Comparison of ENCODE assay signal across 13 cellular contexts in the genomic region with DNA sequence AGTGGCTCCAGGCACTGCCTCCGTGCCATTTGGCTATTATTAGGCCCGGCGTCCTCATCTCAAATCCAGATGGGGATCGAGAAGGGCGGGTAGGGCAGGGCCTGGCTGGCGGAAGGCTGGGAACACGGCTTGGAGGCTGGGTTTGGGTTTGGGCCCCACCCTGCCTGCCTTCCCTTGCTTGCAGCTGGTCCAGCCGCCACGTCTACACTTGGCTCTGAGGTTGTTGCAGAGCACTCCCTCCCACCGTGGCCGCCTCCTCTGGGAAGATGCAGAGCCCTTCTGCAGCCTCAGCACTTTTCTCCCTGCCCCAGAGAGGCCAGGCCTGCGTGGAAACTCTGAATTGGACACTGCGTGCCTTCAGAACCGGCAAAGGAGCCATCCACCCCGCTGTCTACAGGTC. TPM values are rescaled to one million over a fixed set of nuclear protein-coding genes. Genes with fewer than 3 reads are reported as not detected.
DNase-seq lines count a peak whose midpoint lies in the region; ATAC-seq and TF ChIP-seq lines count a peak whose summit lies in the region.
"Had no signal": no experiment of that assay in that cellular context is flagged by ENCODE, and none has a peak within 500 bp of the region (broad histone marks: within the 10 kb centered on the region; RNA-seq: fewer than 3 reads in every experiment).

No MANE protein-coding gene starts in this region.

- H3K4me2 ChIP-seq in fibroblast of lung (ENCODE audit: extremely low read depth, insufficient read depth, low read length), result no peak overlapping the region
- H3K4me2 ChIP-seq in Karpas-422 (ENCODE audit: low read depth, low read length, poor library complexity, severe bottlenecking), result no peak overlapping the region
- H3K4me2 ChIP-seq: BLaER1 treated with 17β-estradiol and CSF1 and Interleukin-3, amounts not matched to agents 10 nM and 100 nM had no signal

- no peaks in the 10 kb centered on the region for H3K36me3 ChIP-seq in fibroblast of lung (ENCODE audit: control insufficient read depth, insufficient read depth, low read length)
- H3K36me3 ChIP-seq in liver (ENCODE audit: control insufficient read depth in 4 of 4, insufficient read depth in 3 of 4, low read depth in 1 of 4, low read length in 3 of 4), result no peaks in the 10 kb centered on the region
- no peaks in the 10 kb centered on the region for H3K36me3 ChIP-seq in stomach
- H3K36me3 ChIP-seq in Karpas-422 (ENCODE audit: insufficient read depth, low read length), result no peaks in the 10 kb centered on the region
- H3K36me3 ChIP-seq: BLaER1 treated with 17β-estradiol and CSF1 and Interleukin-3, amounts not matched to agents 10 nM and 100 nM had no signal

- TF ChIP-seq CTCF in fibroblast of lung (conservative IDR thresholded peaks at IDR 0.05 in 1 of 2, IDR thresholded peaks at IDR 0.05 in 1 of 2; ENCODE audit: low read depth in 1 of 2, low read length in 2 of 2) (no peak), liver (IDR thresholded peaks at IDR 0.05; ENCODE audit: low read depth, low read length, missing input control) (no peak), stomach (IDR thresholded peaks at IDR 0.05) (no peak)

- H3K27me3 ChIP-seq in fibroblast of lung (ENCODE audit: control insufficient read depth, insufficient read depth, low read length) (no peaks in the 10 kb centered on the region), liver (ENCODE audit: control insufficient read depth in 4 of 4, insufficient read depth in 4 of 4, low read length in 3 of 4) (no peaks in the 10 kb centered on the region), stomach (no peaks in the 10 kb centered on the region), Karpas-422 (ENCODE audit: low read length) (no peaks in the 10 kb centered on the region)
- H3K27me3 ChIP-seq: BLaER1 treated with 17β-estradiol and CSF1 and Interleukin-3, amounts not matched to agents 10 nM and 100 nM had no signal

- H3K9me3 ChIP-seq in fibroblast of lung (ENCODE audit: control insufficient read depth, insufficient read depth, low read depth, low read length) (no peaks in the 10 kb centered on the region), liver (ENCODE audit: control insufficient read depth in 4 of 4, low read length in 3 of 4) (no peaks in the 10 kb centered on the region), stomach (no peaks in the 10 kb centered on the region), Karpas-422 (ENCODE audit: low read length) (no peaks in the 10 kb centered on the region)
- H3K9me3 ChIP-seq: BLaER1 treated with 17β-estradiol and CSF1 and Interleukin-3, amounts not matched to agents 10 nM and 100 nM had no signal

- TF ChIP-seq EP300 in stomach (IDR thresholded peaks at IDR 0.05), result no peak

- H3K27ac ChIP-seq in fibroblast of lung (ENCODE audit: insufficient read depth, low read length) (peak overlapping the region; percentile 58), liver (ENCODE audit: low read depth in 1 of 2, low read length in 2 of 2) (peak overlapping the region; percentile 20 to 31), stomach (peak overlapping the region; percentile 63 to 84 (median 80)), Karpas-422 (ENCODE audit: low read length) (no peak overlapping the region)
- H3K27ac ChIP-seq: BLaER1 treated with 17β-estradiol and CSF1 and Interleukin-3, amounts not matched to agents 10 nM and 100 nM; SK-N-MC had no signal

- TF ChIP-seq POLR2A in stomach (IDR thresholded peaks at IDR 0.05), result no peak

- H3K4me1 ChIP-seq in fibroblast of lung (ENCODE audit: control insufficient read depth, extremely low read depth, insufficient read depth, low read length) (peaks cover 3% of the 10 kb centered on the region), liver (ENCODE audit: control insufficient read depth in 4 of 4, insufficient read depth in 4 of 4, low read length in 3 of 4) (peaks cover 0 to 6% (median 2%) of the 10 kb centered on the region in 4 donors), stomach (peaks cover 5 to 27% (median 18%) of the 10 kb centered on the region in 4 donors), Karpas-422 (ENCODE audit: low read length) (peaks cover 5% of the 10 kb centered on the region)

- peak overlapping the region; percentile 48 for H2AFZ ChIP-seq in fibroblast of lung (ENCODE audit: low read length)
- no peak overlapping the region for H2AFZ ChIP-seq in Karpas-422 (ENCODE audit: low read length)

- no peak for TF ChIP-seq RAD21 in liver (IDR thresholded peaks at IDR 0.05)

- intact Hi-C loops in stomach (cut with DNase I; ENCODE audit: low total_unique reads), result no loop called here

- 77% methylated on average over 15 of the region's 15 CpGs for WGBS in liver
- WGBS in stomach, 5 donors, result 48 to 68% (median 57%) methylated on average over 14 to 15 of the region's 15 CpGs

- no peak for ATAC-seq in GM21723 (IDR thresholded peaks at IDR 0.05; ENCODE audit: unreplicated experiment)
- ATAC-seq: stimulated activated memory B cell treated with anti-CD40 and anti-IgM and Interleukin-4, amounts not matched to agents 10 μg/mL and 1 μg/mL and 100 μg/mL, for 72 hours had no signal

- H4K20me1 ChIP-seq in fibroblast of lung (ENCODE audit: control insufficient read depth, extremely low read depth, insufficient read depth, low read length) (no peaks in the 10 kb centered on the region), Karpas-422 (ENCODE audit: insufficient read depth, low read depth, low read length) (no peaks in the 10 kb centered on the region)
- H4K20me1 ChIP-seq: BLaER1 treated with 17β-estradiol and CSF1 and Interleukin-3, amounts not matched to agents 10 nM and 100 nM had no signal

- H3K9ac ChIP-seq in fibroblast of lung (ENCODE audit: insufficient read depth, low read length) (peak overlapping the region; percentile 51), liver (ENCODE audit: low read depth in 1 of 2, low read length in 2 of 2) (no peak overlapping the region), Karpas-422 (ENCODE audit: low read length) (no peak overlapping the region)
- H3K9ac ChIP-seq: BLaER1 treated with 17β-estradiol and CSF1 and Interleukin-3, amounts not matched to agents 10 nM and 100 nM had no signal

- no peaks in the 10 kb centered on the region for H3K9me2 ChIP-seq in Karpas-422 (replicated peaks; ENCODE audit: insufficient read depth, low read length)

- no peaks in the 10 kb centered on the region for H3K79me2 ChIP-seq in fibroblast of lung (ENCODE audit: control insufficient read depth, insufficient read depth, low read length)
- no peaks in the 10 kb centered on the region for H3K79me2 ChIP-seq in Karpas-422 (ENCODE audit: low read length)

- H3K4me3 ChIP-seq in fibroblast of lung (replicated peaks in 1 of 4; ENCODE audit: control extremely low read depth in 1 of 4, insufficient read depth in 1 of 4, low read depth in 3 of 4, low read length in 4 of 4), result no peak overlapping the region
- H3K4me3 ChIP-seq in liver (ENCODE audit: low read depth in 1 of 3, low read length in 3 of 3), result no peak overlapping the region
- no peak overlapping the region for H3K4me3 ChIP-seq in stomach
- no peak overlapping the region for H3K4me3 ChIP-seq in Karpas-422 (ENCODE audit: low read length)
- H3K4me3 ChIP-seq: BLaER1 treated with 17β-estradiol and CSF1 and Interleukin-3, amounts not matched to agents 10 nM and 100 nM; SK-N-MC had no signal

- DNase-seq in EH (ENCODE audit: low read depth) (peak; percentile 72), fibroblast of lung (ENCODE audit: low read depth in 2 of 2) (peak in 1 of 2 donors; percentile 93), stomach (peak; percentile 50), NCI-H2171 treated with DMSO at 0.1 percent for 48 hours (lab: John Stamatoyannopoulos, UW) (no peak), Karpas-422 (no peak), ecto neural progenitor cell (ENCODE audit: low spot score) (no peak)
- DNase-seq: activated CD4-positive, alpha-beta T cell treated with anti-CD3 and anti-CD28 coated beads for 1 hour; GDM1 had no signal

TF ChIP-seq in liver, 16 proteins besides CTCF, POLR2A, EP300 and RAD21:
- TF ChIP-seq FOXA2 (IDR thresholded peaks at IDR 0.05), result no peak
TF ChIP-seq in liver: peak in this region for 0.

RNA-seq across cellular contexts. Expression of gene SMTN, which starts 5.2 kb away (rescaled TPM):
- total RNA-seq in fibroblast of lung (79.4 and 95.1 TPM in 2 replicates), liver (10 to 100 TPM; 11.2 to 47.3 TPM), stomach (100 to 1,000 TPM; 120 to 607 (median 406) TPM)
- polyA plus RNA-seq in fibroblast of lung (43.7 and 61.5 TPM in 2 replicates), liver (10 to 100 TPM; 10.1 to 16.4 TPM), stomach (100 to 1,000 TPM in 1 of 3 donors, 10 to 100 TPM in 2; 51.5 to 424 (median 78.5) TPM)
- 79.5 and 122 TPM in 2 replicates for polyA plus RNA-seq in fibroblast of lung (2012)
- 126 and 165 TPM in 2 replicates for polyA minus RNA-seq in fibroblast of lung (ENCODE audit: low replicate concordance)
- total RNA-seq in Karpas-422 (2014; rRNA removed; shearing (Covaris generic); ENCODE audit: low replicate concordance), result 23.5 and 27.9 TPM in 2 replicates

RNA-seq across cellular contexts. Expression of gene SELENOM, which starts 31.4 kb away (rescaled TPM):
- 127 and 132 TPM in 2 replicates for total RNA-seq in fibroblast of lung
- 93.5 and 130 TPM in 2 replicates for polyA plus RNA-seq in fibroblast of lung
- 194 and 266 TPM in 2 replicates for polyA plus RNA-seq in fibroblast of lung (2012)
- 41.9 and 111 TPM in 2 replicates for polyA minus RNA-seq in fibroblast of lung (ENCODE audit: low replicate concordance)
- 1 to 10 TPM; 3.0 to 9.0 TPM for total RNA-seq in liver
- polyA plus RNA-seq in liver, result 10 to 100 TPM; 15.5 to 17.3 TPM
- 1,000 to 10,000 TPM in 1 of 5 donors, 100 to 1,000 TPM in 3, 10 to 100 TPM in 1; 59.8 to 1,443 (median 573) TPM for total RNA-seq in stomach
- polyA plus RNA-seq in stomach, result 100 to 1,000 TPM; 243 to 454 (median 300) TPM
- 11.1 and 18.5 TPM in 2 replicates for total RNA-seq in Karpas-422 (2014; rRNA removed; shearing (Covaris generic); ENCODE audit: low replicate concordance)

RNA-seq across cellular contexts. Expression of gene INPP5J, which starts 46.8 kb away (rescaled TPM):
- 0.26 and 0.33 TPM in 2 replicates for total RNA-seq in fibroblast of lung
- polyA plus RNA-seq in fibroblast of lung, result 0.17 and 0.23 TPM in 2 replicates
- polyA plus RNA-seq in fibroblast of lung (2012), result 0.44 and 0.45 TPM in 2 replicates
- 0.27 TPM in 1 of 2 replicates, not detected in the other for polyA minus RNA-seq in fibroblast of lung (ENCODE audit: low replicate concordance)
- total RNA-seq in liver, result under 1 TPM; 0.14 to 0.17 TPM
- under 1 TPM; 0.06 to 0.08 TPM for polyA plus RNA-seq in liver
- total RNA-seq in stomach, result 10 to 100 TPM in 2 of 5 donors, 1 to 10 TPM in 3; 1.8 to 34.4 (median 9.6) TPM
- 1 to 10 TPM; 5.5 to 9.5 (median 7.5) TPM for polyA plus RNA-seq in stomach
- total RNA-seq in Karpas-422 (2014; rRNA removed; shearing (Covaris generic); ENCODE audit: low replicate concordance), result 14.4 and 18.3 TPM in 2 replicates

Comparison
In these comparisons a context has a peak if more than half of its experiments do, and no peak if none do; other contexts are left out.
1. DNase-seq: peak in EH (single experiment) and stomach (single experiment); none in NCI-H2171 treated with DMSO at 0.1 percent for 48 hours (single experiment), Karpas-422 (single experiment) and ecto neural progenitor cell (single experiment).